In the genomic region with DNA sequence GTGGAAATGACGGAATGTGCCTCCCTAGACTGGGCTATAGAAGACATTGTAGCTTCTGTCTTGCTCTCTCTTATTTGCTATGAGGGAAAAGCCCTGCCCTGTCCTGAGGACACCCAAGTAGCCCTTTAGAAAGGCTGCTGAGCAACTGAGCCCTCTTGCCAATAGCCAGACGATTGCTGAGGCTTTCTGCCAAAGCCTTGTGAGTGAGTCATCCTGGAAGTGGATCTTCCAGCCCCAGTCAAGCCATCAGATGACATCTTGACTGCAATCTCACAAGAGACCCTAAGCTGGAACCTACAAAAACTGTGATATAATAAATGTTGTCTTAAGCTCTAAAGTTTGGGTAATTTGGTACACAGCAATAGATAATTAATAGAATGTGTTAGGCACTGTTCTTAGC, we compare ENCODE assay signal across 29 cellular contexts.
"Had no signal": no experiment of that assay in that cellular context is flagged by ENCODE, and none has a peak within 500 bp of the region (broad histone marks: within the 10 kb centered on the region; RNA-seq: fewer than 3 reads in every experiment).

No MANE protein-coding gene starts in this region.

- H3K36me3 ChIP-seq: left lung, lower lobe of right lung, pancreas, prostate gland, spleen, tibial nerve, upper lobe of left lung had no signal

- H3K4me1 ChIP-seq: pancreas, prostate gland had no signal

- ATAC-seq: left colon; left lung; lower lobe of right lung; naive thymus-derived CD8-positive, alpha-beta T cell; pancreas; right cardiac atrium; sciatic nerve; stimulated activated memory B cell treated with anti-CD40 and anti-IgM and Interleukin-4, amounts not matched to agents 10 μg/mL and 1 μg/mL and 100 μg/mL, for 72 hours; stimulated activated naive CD8-positive, alpha-beta T cell treated with anti-CD3 and anti-CD28 coated beads, Interleukin-15, amount 100 ng/mL, for 72 hours had no signal

- H3K27me3 ChIP-seq: left lung, pancreas, spleen, tibial nerve, upper lobe of left lung had no signal

- H3K27ac ChIP-seq: left lung, lower lobe of right lung, pancreas, prostate gland, skin epidermis, spleen, tibial nerve, upper lobe of left lung had no signal

- DNase-seq: hypothalamus; immature natural killer cell; kidney; left colon; left lung; lower lobe of right lung; mammary epithelial cell; mesenchymal stem cell; naive thymus-derived CD8-positive, alpha-beta T cell; nucleus accumbens; pancreas; posterior cingulate gyrus; retina; right cardiac atrium; spleen; stimulated activated CD4-positive, alpha-beta T cell treated with anti-CD3 and anti-CD28 coated beads, Interleukin-2, amount 100 ng/mL, for 48 hours; stimulated activated CD4-positive, alpha-beta T cell treated with anti-CD3 and anti-CD28 coated beads, Interleukin-4, amount 100 ng/mL, for 4 hours; stimulated activated CD8-positive, alpha-beta memory T cell treated with anti-CD3 and anti-CD28 coated beads, Interleukin-4, amount 100 ng/mL, for 48 hours; stimulated activated naive CD4-positive, alpha-beta T cell treated with Interleukin-2 at 50 U/mL for 16 hours; stimulated activated naive CD8-positive, alpha-beta T cell treated with anti-CD3 and anti-CD28 coated beads, Interleukin-15, amount 100 ng/mL, for 72 hours; substantia nigra; upper lobe of left lung had no signal

- FAIRE-seq: islet of Langerhans, kidney, pancreas, urothelium cell line had no signal

- H3K9me3 ChIP-seq: pancreas, prostate gland had no signal

- H3K4me3 ChIP-seq: left lung, lower lobe of right lung, pancreas, prostate gland, skin epidermis, spleen, tibial nerve, upper lobe of left lung had no signal
